In genomic region chr9:95023217-95024003, GRCh38 we compare ENCODE assay signal across 9 cellular contexts.
DNase-seq lines count a peak whose midpoint lies in the region; ATAC-seq, FAIRE-seq and TF ChIP-seq lines count a peak whose summit lies in the region.
"Had no signal": no experiment of that assay in that cellular context is flagged by ENCODE, and none has a peak within 500 bp of the region (broad histone marks: within the 10 kb centered on the region; RNA-seq: fewer than 3 reads in every experiment).

No MANE protein-coding gene starts in this region.

- DNase-seq in HFFc6 (peak; percentile 87), astrocyte of the spinal cord (ENCODE audit: low read depth, low spot score) (peak; percentile 91), kidney (no peak), suprapubic skin (ENCODE audit: low spot score in 2 of 2) (no peak), D721Med (ENCODE audit: insufficient read length, low spot score) (no peak), activated gamma-delta T cell treated with Interleukin-2 at 50 U/mL for 16 hours (no peak), ureter (ENCODE audit: low spot score) (no peak)

- H3K36me3 ChIP-seq in kidney (ENCODE audit: control insufficient read depth in 1 of 2, insufficient read depth in 2 of 2, low read length in 2 of 2) (peaks cover 12 to 28% of the 10 kb centered on the region in 2 donors), suprapubic skin (peaks cover 21% of the 10 kb centered on the region)

- peak overlapping the region; percentile 87 for H3K27ac Mint-ChIP-seq in HFFc6

- ATAC-seq in HG03342 (IDR thresholded peaks at IDR 0.05; ENCODE audit: unreplicated experiment), result no peak

- H3K4me3 Mint-ChIP-seq in HFFc6, result peak overlapping the region; percentile 70

- WGBS in suprapubic skin, result 57% methylated on average over 9 of the region's 9 CpGs

- H3K27me3 Mint-ChIP-seq in HFFc6 (ENCODE audit: insufficient read depth), result no peaks in the 10 kb centered on the region; the same call in 1 of the 2 replicates

- no peak overlapping the region for H3K4me3 ChIP-seq in astrocyte of the spinal cord (ENCODE audit: low read depth, low read length)
- H3K4me3 ChIP-seq in kidney (ENCODE audit: low read length in 2 of 2), result no peak overlapping the region
- H3K4me3 ChIP-seq in suprapubic skin, result no peak overlapping the region

- TF ChIP-seq EP300 in suprapubic skin (IDR thresholded peaks at IDR 0.05), result no peak

- peak overlapping the region in 1 of 2 donors; percentile 80 for H3K9ac ChIP-seq in kidney (ENCODE audit: low read length in 2 of 2)

- no peak for TF ChIP-seq CTCF in HFFc6 (IDR thresholded peaks at IDR 0.05)
- TF ChIP-seq CTCF in astrocyte of the spinal cord (IDR thresholded peaks at IDR 0.05; ENCODE audit: low read depth, low read length), result no peak
- no peak for TF ChIP-seq CTCF in kidney (IDR thresholded peaks at IDR 0.05; ENCODE audit: borderline replicate concordance, extremely low read depth, insufficient read depth)
- no peak for TF ChIP-seq CTCF in suprapubic skin (IDR thresholded peaks at IDR 0.05)
- no peak for TF ChIP-seq CTCF in D721Med (IDR thresholded peaks at IDR 0.05; ENCODE audit: insufficient read depth, missing control alignments)

- intact Hi-C loops in kidney (cut with DNase I), result no loop called here

- peaks cover 46 to 68% of the 10 kb centered on the region in 2 donors for H3K4me1 ChIP-seq in kidney (ENCODE audit: control insufficient read depth in 1 of 2, insufficient read depth in 1 of 2, low read depth in 1 of 2, low read length in 2 of 2)
- H3K4me1 ChIP-seq in suprapubic skin, result peaks cover 98% of the 10 kb centered on the region

- in situ Hi-C loops in astrocyte of the spinal cord (cut with HindIII; ENCODE audit: low sequenced_read_pairs), result no loop called here

- no peaks in the 10 kb centered on the region for H3K27me3 ChIP-seq in suprapubic skin

- no peak for TF ChIP-seq POLR2A in suprapubic skin (IDR thresholded peaks at IDR 0.05)

- H3K4me1 Mint-ChIP-seq in HFFc6 (ENCODE audit: low read depth), result peaks cover 89% of the 10 kb centered on the region

- FAIRE-seq in kidney (lab: Jason Lieb, UNC) (no peak), D721Med (lab: Jason Lieb, UNC) (no peak)
- FAIRE-seq: TTC549 had no signal

- no peaks in the 10 kb centered on the region for H3K9me3 Mint-ChIP-seq in HFFc6

- H3K27ac ChIP-seq in kidney (ENCODE audit: low read depth in 2 of 2, low read length in 2 of 2) (peak overlapping the region; percentile 94 to 96), suprapubic skin (peak overlapping the region; percentile 85)

- no peaks in the 10 kb centered on the region for H3K9me3 ChIP-seq in kidney (ENCODE audit: control insufficient read depth in 1 of 2, low read length in 2 of 2)
- no peaks in the 10 kb centered on the region for H3K9me3 ChIP-seq in suprapubic skin

- H3K36me3 Mint-ChIP-seq in HFFc6 (ENCODE audit: low read depth), result peaks cover 63% of the 10 kb centered on the region

Comparison
In these comparisons a context has a peak if more than half of its experiments do, and no peak if none do; other contexts are left out.
1. DNase-seq: peak in HFFc6 (single experiment) and astrocyte of the spinal cord (single experiment); none in kidney (single experiment), suprapubic skin (0 of 2), D721Med (single experiment), activated gamma-delta T cell treated with Interleukin-2 at 50 U/mL for 16 hours (single experiment) and ureter (single experiment).